In the genomic region with DNA sequence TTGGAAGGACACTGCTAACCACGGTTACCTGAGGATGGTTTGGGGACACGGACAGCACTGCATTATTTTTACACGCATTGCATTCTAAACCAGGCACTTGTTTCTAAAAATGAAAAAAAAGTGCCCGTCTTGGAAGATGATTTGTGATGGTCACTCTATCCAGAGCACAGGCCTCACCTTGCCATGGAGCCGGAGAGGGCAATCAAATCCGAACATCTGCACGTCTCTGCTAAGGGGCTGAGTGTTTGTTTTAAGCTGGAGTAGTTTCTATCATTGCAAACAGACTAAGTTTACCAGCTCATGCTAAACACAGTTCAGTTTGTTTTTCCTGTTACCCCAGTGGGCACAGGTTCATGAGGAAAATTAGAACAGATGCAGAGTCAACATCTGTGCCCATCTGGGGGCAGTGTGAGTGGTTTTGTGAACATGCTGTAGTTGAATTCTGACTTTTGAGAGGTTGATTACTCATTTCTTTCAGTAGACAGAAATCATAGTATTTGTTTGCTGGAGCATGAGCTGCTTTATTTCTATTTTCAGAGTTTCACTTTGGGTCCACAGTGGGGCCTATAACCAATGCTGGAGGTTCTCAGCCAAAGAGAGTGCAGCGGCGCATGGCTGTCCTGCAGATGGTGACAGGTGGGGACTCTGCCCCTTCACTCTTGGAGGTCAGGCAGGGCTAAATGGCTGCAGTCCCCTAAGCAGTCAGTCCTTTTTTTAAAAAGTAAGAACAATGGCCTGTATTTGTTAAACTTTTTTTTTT, we compare ENCODE assay signal across 8 cellular contexts.
DNase-seq lines count a peak whose midpoint lies in the region; ATAC-seq and TF ChIP-seq lines count a peak whose summit lies in the region.

No MANE protein-coding gene starts in this region.

- DNase-seq in NCI-H2171 treated with DMSO at 0.1 percent for 48 hours (lab: John Stamatoyannopoulos, UW) (no peak), medulla oblongata (ENCODE audit: extremely low spot score) (no peak), G401 (ENCODE audit: low spot score) (no peak), amygdala (lab: John Stamatoyannopoulos, UW) (no peak)

- peak overlapping the region; percentile 96 for H3K9ac ChIP-seq in KMS-11
- no peak overlapping the region for H3K9ac ChIP-seq in endocrine pancreas (ENCODE audit: control insufficient read depth, insufficient read depth, low read length)

- H2AFZ ChIP-seq in KMS-11 (ENCODE audit: low read depth), result no peak overlapping the region

- no peaks in the 10 kb centered on the region for H4K20me1 ChIP-seq in KMS-11 (ENCODE audit: insufficient read depth)

- peak overlapping the region; percentile 99 for H3K27ac ChIP-seq in KMS-11

- H3K36me3 ChIP-seq in KMS-11 (ENCODE audit: insufficient read depth) (no peaks in the 10 kb centered on the region), endocrine pancreas (ENCODE audit: control insufficient read depth, insufficient read depth, low read length) (no peaks in the 10 kb centered on the region)

- peak; percentile 62 for ATAC-seq in GM21423 (IDR thresholded peaks at IDR 0.05; ENCODE audit: unreplicated experiment)

- peak; percentile 41 for TF ChIP-seq CTCF in KMS-11 (conservative IDR thresholded peaks at IDR 0.05; ENCODE audit: low read depth, low read length)

- H3K4me3 ChIP-seq in KMS-11 (IDR thresholded peaks at IDR 0.05; ENCODE audit: insufficient read depth, low read depth, low read length), result peak overlapping the region; percentile 23
- peak overlapping the region; percentile 20 for H3K4me3 ChIP-seq in endocrine pancreas (ENCODE audit: control insufficient read depth, insufficient read depth, low read length)

- peak overlapping the region; percentile 93 for H3K4me2 ChIP-seq in KMS-11

- H3K27me3 ChIP-seq in KMS-11 (ENCODE audit: insufficient read depth, low read depth) (no peaks in the 10 kb centered on the region), endocrine pancreas (ENCODE audit: control insufficient read depth, insufficient read depth, low read length) (no peaks in the 10 kb centered on the region)

- H3K79me2 ChIP-seq in KMS-11 (ENCODE audit: insufficient read depth, low read depth), result peaks cover 12% of the 10 kb centered on the region; the same call in 1 of the 2 replicates

- no peaks in the 10 kb centered on the region for H3K9me3 ChIP-seq in endocrine pancreas (ENCODE audit: control insufficient read depth, low read length)

- in situ Hi-C loops in G401 (cut with HindIII; ENCODE audit: low sequenced_read_pairs), result no loop called here

- peaks cover 98% of the 10 kb centered on the region for H3K4me1 ChIP-seq in KMS-11 (ENCODE audit: low read depth, poor library complexity, severe bottlenecking)
- no peaks in the 10 kb centered on the region for H3K4me1 ChIP-seq in endocrine pancreas (ENCODE audit: control insufficient read depth, insufficient read depth, low read length)

- TF ChIP-seq POLR2A in GM15510 (IDR thresholded peaks at IDR 0.05; ENCODE audit: borderline replicate concordance, extremely low read depth, insufficient read length), result peak; percentile 52
